ENCODE assay signal across 1 cellular context in the genomic region with DNA sequence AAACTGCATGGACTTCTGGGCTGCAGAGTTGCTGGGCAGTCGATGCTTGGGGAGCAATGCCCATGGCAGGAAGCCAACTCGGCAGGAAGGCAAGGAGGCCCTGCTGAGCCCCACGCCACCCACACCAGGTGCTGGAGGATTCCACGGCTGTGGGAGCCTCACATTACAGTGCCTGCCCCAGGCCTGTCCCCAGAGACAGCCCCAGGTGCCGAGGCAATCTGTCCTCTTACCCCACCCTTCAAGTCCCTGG.
TF ChIP-seq lines count a peak whose summit lies in the region.

No MANE protein-coding gene starts in this region.

TF ChIP-seq in WTC11, 78 proteins besides CTCF, POLR2A, EP300 and RAD21:
- TF ChIP-seq, protein P1, sequence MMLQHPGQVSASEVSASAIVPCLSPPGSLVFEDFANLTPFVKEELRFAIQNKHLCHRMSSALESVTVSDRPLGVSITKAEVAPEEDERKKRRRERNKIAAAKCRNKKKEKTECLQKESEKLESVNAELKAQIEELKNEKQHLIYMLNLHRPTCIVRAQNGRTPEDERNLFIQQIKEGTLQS (CRISPR knock-in tag; conservative IDR thresholded peaks at IDR 0.05), result no peak
- TF ChIP-seq, protein P2, sequence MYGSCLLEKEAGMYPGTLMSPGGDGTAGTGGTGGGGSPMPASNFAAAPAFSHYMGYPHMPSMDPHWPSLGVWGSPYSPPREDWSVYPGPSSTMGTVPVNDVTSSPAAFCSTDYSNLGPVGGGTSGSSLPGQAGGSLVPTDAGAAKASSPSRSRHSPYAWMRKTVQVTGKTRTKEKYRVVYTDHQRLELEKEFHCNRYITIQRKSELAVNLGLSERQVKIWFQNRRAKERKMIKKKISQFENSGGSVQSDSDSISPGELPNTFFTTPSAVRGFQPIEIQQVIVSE (CRISPR knock-in tag; IDR thresholded peaks at IDR 0.05; ENCODE audit: borderline replicate concordance), result no peak
- TF ChIP-seq GRHL2 (CRISPR knock-in tag; IDR thresholded peaks at IDR 0.05; ENCODE audit: insufficient replicate concordance, severe bottlenecking) (no peak), ZNF423 (CRISPR knock-in tag; IDR thresholded peaks at IDR 0.05) (no peak), ZNF317 (CRISPR knock-in tag; IDR thresholded peaks at IDR 0.05; ENCODE audit: borderline replicate concordance, low read depth) (no peak), FOXK1 (CRISPR knock-in tag; IDR thresholded peaks at IDR 0.05) (no peak), RORB (CRISPR knock-in tag; IDR thresholded peaks at IDR 0.05) (no peak), NR3C1 (CRISPR knock-in tag; conservative IDR thresholded peaks at IDR 0.05; ENCODE audit: low read depth) (no peak), ATF1 (CRISPR knock-in tag; IDR thresholded peaks at IDR 0.05) (no peak), ZBTB21 (CRISPR knock-in tag; IDR thresholded peaks at IDR 0.05; ENCODE audit: borderline replicate concordance) (no peak), PRRX2 (CRISPR knock-in tag; IDR thresholded peaks at IDR 0.05) (no peak), SMAD4 (CRISPR knock-in tag; IDR thresholded peaks at IDR 0.05) (no peak), ZNF232 (CRISPR knock-in tag; IDR thresholded peaks at IDR 0.05) (no peak)
- TF ChIP-seq, protein P3, sequence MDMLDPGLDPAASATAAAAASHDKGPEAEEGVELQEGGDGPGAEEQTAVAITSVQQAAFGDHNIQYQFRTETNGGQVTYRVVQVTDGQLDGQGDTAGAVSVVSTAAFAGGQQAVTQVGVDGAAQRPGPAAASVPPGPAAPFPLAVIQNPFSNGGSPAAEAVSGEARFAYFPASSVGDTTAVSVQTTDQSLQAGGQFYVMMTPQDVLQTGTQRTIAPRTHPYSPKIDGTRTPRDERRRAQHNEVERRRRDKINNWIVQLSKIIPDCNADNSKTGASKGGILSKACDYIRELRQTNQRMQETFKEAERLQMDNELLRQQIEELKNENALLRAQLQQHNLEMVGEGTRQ (CRISPR knock-in tag; IDR thresholded peaks at IDR 0.05), result no peak
- TF ChIP-seq, protein P4, sequence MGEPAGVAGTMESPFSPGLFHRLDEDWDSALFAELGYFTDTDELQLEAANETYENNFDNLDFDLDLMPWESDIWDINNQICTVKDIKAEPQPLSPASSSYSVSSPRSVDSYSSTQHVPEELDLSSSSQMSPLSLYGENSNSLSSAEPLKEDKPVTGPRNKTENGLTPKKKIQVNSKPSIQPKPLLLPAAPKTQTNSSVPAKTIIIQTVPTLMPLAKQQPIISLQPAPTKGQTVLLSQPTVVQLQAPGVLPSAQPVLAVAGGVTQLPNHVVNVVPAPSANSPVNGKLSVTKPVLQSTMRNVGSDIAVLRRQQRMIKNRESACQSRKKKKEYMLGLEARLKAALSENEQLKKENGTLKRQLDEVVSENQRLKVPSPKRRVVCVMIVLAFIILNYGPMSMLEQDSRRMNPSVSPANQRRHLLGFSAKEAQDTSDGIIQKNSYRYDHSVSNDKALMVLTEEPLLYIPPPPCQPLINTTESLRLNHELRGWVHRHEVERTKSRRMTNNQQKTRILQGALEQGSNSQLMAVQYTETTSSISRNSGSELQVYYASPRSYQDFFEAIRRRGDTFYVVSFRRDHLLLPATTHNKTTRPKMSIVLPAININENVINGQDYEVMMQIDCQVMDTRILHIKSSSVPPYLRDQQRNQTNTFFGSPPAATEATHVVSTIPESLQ (CRISPR knock-in tag; IDR thresholded peaks at IDR 0.05), result no peak
- TF ChIP-seq, protein P5, sequence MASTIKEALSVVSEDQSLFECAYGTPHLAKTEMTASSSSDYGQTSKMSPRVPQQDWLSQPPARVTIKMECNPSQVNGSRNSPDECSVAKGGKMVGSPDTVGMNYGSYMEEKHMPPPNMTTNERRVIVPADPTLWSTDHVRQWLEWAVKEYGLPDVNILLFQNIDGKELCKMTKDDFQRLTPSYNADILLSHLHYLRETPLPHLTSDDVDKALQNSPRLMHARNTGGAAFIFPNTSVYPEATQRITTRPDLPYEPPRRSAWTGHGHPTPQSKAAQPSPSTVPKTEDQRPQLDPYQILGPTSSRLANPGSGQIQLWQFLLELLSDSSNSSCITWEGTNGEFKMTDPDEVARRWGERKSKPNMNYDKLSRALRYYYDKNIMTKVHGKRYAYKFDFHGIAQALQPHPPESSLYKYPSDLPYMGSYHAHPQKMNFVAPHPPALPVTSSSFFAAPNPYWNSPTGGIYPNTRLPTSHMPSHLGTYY (CRISPR knock-in tag; IDR thresholded peaks at IDR 0.05), result no peak
